Comparison of ENCODE assay signal across 23 cellular contexts in the genomic region with DNA sequence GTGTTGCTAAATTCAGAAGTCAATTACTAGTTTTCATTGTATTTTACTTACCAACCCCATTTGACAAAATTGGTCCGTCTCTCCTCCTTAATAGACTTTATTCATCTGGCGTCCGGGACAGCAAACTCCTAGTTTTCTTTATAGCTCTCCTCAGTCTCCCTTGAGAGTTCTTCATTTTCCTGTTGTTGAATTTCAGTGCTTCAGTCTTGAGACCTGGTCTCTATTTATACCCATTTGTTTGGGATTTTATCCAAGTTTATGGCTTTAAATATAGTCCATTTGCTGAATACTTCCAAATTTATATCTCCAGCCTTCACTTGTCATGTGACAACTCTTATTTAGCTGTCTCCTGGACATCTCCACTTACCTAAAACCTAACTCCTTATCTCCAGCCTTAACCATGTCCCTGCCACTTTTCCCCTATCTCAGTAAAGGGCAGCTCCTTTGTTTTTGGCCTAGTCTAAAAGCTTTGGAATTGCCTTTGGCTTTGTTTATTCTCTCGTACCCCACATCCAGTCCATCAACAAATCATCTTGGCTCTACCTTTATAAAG. TPM values are rescaled to one million over a fixed set of nuclear protein-coding genes. Genes with fewer than 3 reads are reported as not detected.
DNase-seq lines count a peak whose midpoint lies in the region; ATAC-seq, FAIRE-seq and TF ChIP-seq lines count a peak whose summit lies in the region.
"Had no signal": no experiment of that assay in that cellular context is flagged by ENCODE, and none has a peak within 500 bp of the region (broad histone marks: within the 10 kb centered on the region; RNA-seq: fewer than 3 reads in every experiment).

No MANE protein-coding gene starts in this region.

- WGBS in heart left ventricle, 4 donors, result 37 to 42% (median 40%) methylated on average over 4 of the region's 4 CpGs
- WGBS in aorta, 2 donors, result 17 to 19% methylated on average over 4 of the region's 4 CpGs

- no peak overlapping the region for H2AFZ ChIP-seq in neural progenitor cell (replicated peaks)

- POLR2A ChIA-PET in Panc1 (lab: Charles Lee), result no interaction called here

- no peaks in the 10 kb centered on the region for H3K27me3 Mint-ChIP-seq in neural progenitor cell (ENCODE audit: insufficient read depth, low read depth)
- H3K27me3 Mint-ChIP-seq: IgD-negative memory B cell had no signal

- no peak overlapping the region for H3K4me3 ChIP-seq in heart left ventricle
- H3K4me3 ChIP-seq in right atrium auricular region, result no peak overlapping the region
- no peak overlapping the region for H3K4me3 ChIP-seq in Panc1 (ENCODE audit: low read depth in 2 of 2, low read length in 2 of 2)
- H3K4me3 ChIP-seq in neural progenitor cell, result no peak overlapping the region
- no peak overlapping the region for H3K4me3 ChIP-seq in aorta (ENCODE audit: low read length in 2 of 2)

- peaks cover 100% of the 10 kb centered on the region for H3K79me2 ChIP-seq in neural progenitor cell (ENCODE audit: low read depth)

- H3K27ac ChIP-seq in heart left ventricle (peak overlapping the region in 5 of 12 donors; percentile 6 to 41 (median 13)), right atrium auricular region (no peak overlapping the region), Panc1 (ENCODE audit: low read length) (peak overlapping the region; percentile 92), neural progenitor cell (peak overlapping the region; percentile 49), aorta (ENCODE audit: low read depth in 1 of 2, low read length in 2 of 2) (peak overlapping the region in 1 of 2 donors; percentile 33)
- H3K27ac ChIP-seq: RWPE1 had no signal

- FAIRE-seq in urothelium cell line (lab: Jason Lieb, UNC), result peak; percentile 44
- FAIRE-seq: G401.6, GM12892, GM18507 had no signal

- no peaks in the 10 kb centered on the region for H3K27me3 ChIP-seq in heart left ventricle
- H3K27me3 ChIP-seq in right atrium auricular region, result no peaks in the 10 kb centered on the region
- no peaks in the 10 kb centered on the region for H3K27me3 ChIP-seq in Panc1 (ENCODE audit: control insufficient read depth, insufficient read depth, low read length)
- no peaks in the 10 kb centered on the region for H3K27me3 ChIP-seq in neural progenitor cell
- H3K27me3 ChIP-seq in aorta (ENCODE audit: control insufficient read depth in 1 of 2, insufficient read depth in 2 of 2, low read length in 1 of 2), result no peaks in the 10 kb centered on the region

- H3K4me3 Mint-ChIP-seq in neural progenitor cell, result no peak overlapping the region
- H3K4me3 Mint-ChIP-seq: CD14-positive monocyte, IgD-negative memory B cell had no signal

- H3K4me2 ChIP-seq in neural progenitor cell, result no peak overlapping the region

- peaks cover 7% of the 10 kb centered on the region for H4K20me1 ChIP-seq in neural progenitor cell (ENCODE audit: low read depth)

- H3K9ac ChIP-seq in neural progenitor cell, result no peak overlapping the region

- CTCF ChIA-PET in Panc1 (lab: Charles Lee), result interaction anchor here (0.7 kb wide), 1 partner anchor 1884 kb away, joined by 4 read pairs; no protein-coding TSS in a partner anchor

- no peaks in the 10 kb centered on the region for H3K4me1 Mint-ChIP-seq in neural progenitor cell

- DNase-seq in heart left ventricle, result no peak
- DNase-seq in right atrium auricular region (ENCODE audit: low spot score), result no peak
- DNase-seq in Panc1 (ENCODE audit: low read depth, low spot score), result no peak
- DNase-seq in neural progenitor cell (ENCODE audit: low spot score), result no peak
- no peak for DNase-seq in urothelium cell line (ENCODE audit: low spot score)
- no peak for DNase-seq in NCI-H2196 treated with DMSO at 0.1 percent for 48 hours (lab: John Stamatoyannopoulos, UW; ENCODE audit: unreplicated experiment)
- DNase-seq in aorta, result no peak
- DNase-seq: AML-193, GOT3, Karpas-422, MV-4-11, NCI-H1694, NCI-H2081 treated with DMSO at 0.1 percent for 48 hours, NCI-H446 treated with DMSO at 0.1 percent for 48 hours, NCI-H526 treated with DMSO at 0.1 percent for 48 hours, PC-3 had no signal

- H3K9me3 ChIP-seq in heart left ventricle, result peaks cover 0 to 13% (median 0%) of the 10 kb centered on the region in 12 donors
- no peaks in the 10 kb centered on the region for H3K9me3 ChIP-seq in right atrium auricular region
- H3K9me3 ChIP-seq in Panc1 (ENCODE audit: control insufficient read depth, insufficient read depth, low read depth, low read length), result no peaks in the 10 kb centered on the region
- H3K9me3 ChIP-seq in neural progenitor cell (ENCODE audit: low read depth), result no peaks in the 10 kb centered on the region
- H3K9me3 ChIP-seq in aorta (ENCODE audit: control insufficient read depth, low read length), result no peaks in the 10 kb centered on the region

- H3K36me3 ChIP-seq in heart left ventricle (peaks cover 0 to 4% (median 0%) of the 10 kb centered on the region in 9 donors), right atrium auricular region (no peaks in the 10 kb centered on the region), Panc1 (ENCODE audit: control insufficient read depth, insufficient read depth, low read length) (no peaks in the 10 kb centered on the region; the same call in 1 of the 2 replicates), neural progenitor cell (no peaks in the 10 kb centered on the region), aorta (ENCODE audit: control insufficient read depth in 1 of 2, insufficient read depth in 2 of 2, low read length in 1 of 2) (no peaks in the 10 kb centered on the region)

- H3K9me3 Mint-ChIP-seq in neural progenitor cell, result peaks cover 19% of the 10 kb centered on the region

- no peak for TF ChIP-seq CTCF in heart left ventricle (IDR thresholded peaks at IDR 0.05)
- TF ChIP-seq CTCF in right atrium auricular region (IDR thresholded peaks at IDR 0.05), result no peak
- no peak for TF ChIP-seq CTCF in Panc1 (IDR thresholded peaks at IDR 0.05)
- TF ChIP-seq CTCF in neural progenitor cell (IDR thresholded peaks at IDR 0.05), result no peak

- in situ Hi-C loops in Panc1 (cut with HindIII; ENCODE audit: low pct_unique_long_range_greater_than_20kb, low sequenced_read_pairs), result no loop called here

- TF ChIP-seq POLR2A in heart left ventricle (IDR thresholded peaks at IDR 0.05), result no peak

- no peak overlapping the region for H3K27ac Mint-ChIP-seq in neural progenitor cell
- H3K27ac Mint-ChIP-seq: CD14-positive monocyte, IgD-negative memory B cell had no signal

- no TSS peak for BruUV-seq in Panc1 (replicated peaks; lab: Mats Ljungman, UMichigan)

- ATAC-seq in heart left ventricle (peak in 3 of 4 donors; percentile 27 to 51 (median 51)), Panc1 (no peak), HG02759 (IDR thresholded peaks at IDR 0.05; ENCODE audit: unreplicated experiment) (no peak), aorta (ENCODE audit: low FRiP score) (no peak)
- ATAC-seq: PC-3 had no signal

- peaks cover 19% of the 10 kb centered on the region for H3K36me3 Mint-ChIP-seq in neural progenitor cell

- H3K4me1 ChIP-seq in heart left ventricle (peaks cover 3 to 77% (median 59%) of the 10 kb centered on the region in 12 donors), right atrium auricular region (peaks cover 0 to 43% of the 10 kb centered on the region in 2 donors), Panc1 (ENCODE audit: control insufficient read depth, insufficient read depth, low read length) (peaks cover 86% of the 10 kb centered on the region), neural progenitor cell (peaks cover 37% of the 10 kb centered on the region), aorta (ENCODE audit: control insufficient read depth in 1 of 2, insufficient read depth in 2 of 2, low read length in 2 of 2) (peaks cover 0 to 11% of the 10 kb centered on the region in 2 donors)

- H3F3A ChIP-seq in neural progenitor cell (ENCODE audit: low read depth), result peaks cover 18% of the 10 kb centered on the region

- intact Hi-C loops in heart left ventricle (cut with DNase I), result no loop called here
- intact Hi-C loops in Panc1 (cut with micrococcal nuclease; ENCODE audit: unreplicated experiment), result no loop called here
- intact Hi-C loops in aorta (cut with DNase I), result no loop called here

RNA-seq across cellular contexts. Expression of a gene that starts 23.5 kb away (rescaled TPM):
- total RNA-seq in heart left ventricle (100 to 1,000 TPM; 174 to 340 (median 252) TPM), right atrium auricular region (100 to 1,000 TPM; 128 to 209 TPM), Panc1 (2021; ENCODE audit: unreplicated experiment) (310 TPM), neural progenitor cell (ENCODE audit: low replicate concordance) (136 and 191 TPM in 2 replicates), aorta (100 to 1,000 TPM; 191 to 216 TPM)
- polyA plus RNA-seq in heart left ventricle (100 to 1,000 TPM; 150 to 249 TPM), aorta (100 to 1,000 TPM in 1 of 2 donors, 10 to 100 TPM in 1; 86.8 to 143 TPM)
- 139 TPM for polyA plus RNA-seq in Panc1 (2012; ENCODE audit: insufficient read length)

Comparison
In these comparisons a context has a peak if more than half of its experiments do, and no peak if none do; other contexts are left out.
1. ATAC-seq: peak in heart left ventricle (3 of 4); none in Panc1 (single experiment), HG02759 (single experiment) and aorta (single experiment).
2. H3K27ac ChIP-seq: peak in Panc1 (single experiment) and neural progenitor cell (single experiment); none in right atrium auricular region (0 of 2).